ENCODE assay signal across 9 cellular contexts in genomic region chr17:2137342-2138098, GRCh38.
DNase-seq lines count a peak whose midpoint lies in the region; ATAC-seq and TF ChIP-seq lines count a peak whose summit lies in the region.
"Had no signal": no experiment of that assay in that cellular context is flagged by ENCODE, and none has a peak within 500 bp of the region (broad histone marks: within the 10 kb centered on the region; RNA-seq: fewer than 3 reads in every experiment).

No MANE protein-coding gene starts in this region.

- no peaks in the 10 kb centered on the region for H3K27me3 Mint-ChIP-seq in activated CD8-positive, alpha-beta T cell treated with anti-CD3 and anti-CD28 coated beads for 36 hours

- no peak overlapping the region for H2AFZ ChIP-seq in HCT116 (ENCODE audit: low read depth, low read length, poor library complexity, severe bottlenecking)

- CTCF ChIA-PET in HCT116 (lab: Charles Lee) = no interaction called here
- CTCF ChIA-PET in activated CD8-positive, alpha-beta T cell treated with anti-CD3 and anti-CD28 coated beads for 36 hours (lab: Charles Lee) = interaction anchor here (0.8 to 1.4 kb wide), 8 partner anchors 14 to 108 kb away, joined by 3 to 6 read pairs (median 3); partner anchors contain the start of gene HIC1

- 0 out of 2 replicates have a peak, but pooled peaks cover 4% of the 10 kb centered on the region for H4K20me1 ChIP-seq in HCT116 (ENCODE audit: insufficient read depth)

- no peaks in the 10 kb centered on the region for H3K9me3 Mint-ChIP-seq in activated CD8-positive, alpha-beta T cell treated with anti-CD3 and anti-CD28 coated beads for 36 hours

- H3K4me3 Mint-ChIP-seq in activated CD8-positive, alpha-beta T cell treated with anti-CD3 and anti-CD28 coated beads for 36 hours = no peak overlapping the region

- intact Hi-C loops in HCT116 (cut with micrococcal nuclease) (no loop called here), lower lobe of right lung (cut with DNase I) (no loop called here)
- intact Hi-C loops in activated CD8-positive, alpha-beta T cell treated with anti-CD3 and anti-CD28 coated beads for 36 hours (cut with micrococcal nuclease) = no loop called here

- peak; percentile 85 for ATAC-seq in HCT116
- ATAC-seq in activated CD8-positive, alpha-beta T cell treated with anti-CD3 and anti-CD28 coated beads for 36 hours = no peak
- ATAC-seq in lower lobe of right lung = peak; percentile 71 to 73
- ATAC-seq in HG03280 (IDR thresholded peaks at IDR 0.05; ENCODE audit: unreplicated experiment) = no peak
- no peak for ATAC-seq in GM18870 (IDR thresholded peaks at IDR 0.05; ENCODE audit: unreplicated experiment)

- POLR2A ChIA-PET in HCT116 (lab: Charles Lee) = no interaction called here
- POLR2A ChIA-PET in activated CD8-positive, alpha-beta T cell treated with anti-CD3 and anti-CD28 coated beads for 36 hours (lab: Charles Lee) = no interaction called here

- no peaks in the 10 kb centered on the region for H3K9me2 ChIP-seq in HCT116 (ENCODE audit: insufficient read depth)

- peaks cover 23% of the 10 kb centered on the region for H3K4me1 Mint-ChIP-seq in activated CD8-positive, alpha-beta T cell treated with anti-CD3 and anti-CD28 coated beads for 36 hours (ENCODE audit: low read depth)

- H3K4me2 ChIP-seq in HCT116 (ENCODE audit: low read length) = peak overlapping the region; percentile 29

- H3K79me2 ChIP-seq in HCT116 (ENCODE audit: insufficient read depth, low read length) = no peaks in the 10 kb centered on the region

- H3K36me3 Mint-ChIP-seq in activated CD8-positive, alpha-beta T cell treated with anti-CD3 and anti-CD28 coated beads for 36 hours (ENCODE audit: low read depth) = peaks cover 8% of the 10 kb centered on the region

- TF ChIP-seq CTCF in HCT116 (IDR thresholded peaks at IDR 0.05 in 2 of 3, conservative IDR thresholded peaks at IDR 0.05 in 1 of 3; ENCODE audit: borderline replicate concordance in 1 of 3, insufficient read depth in 1 of 3, low read depth in 2 of 3, low read length in 2 of 3) = no peak
- no peak for TF ChIP-seq CTCF in activated CD8-positive, alpha-beta T cell treated with anti-CD3 and anti-CD28 coated beads for 36 hours (IDR thresholded peaks at IDR 0.05)
- no peak for TF ChIP-seq CTCF in lower lobe of right lung (IDR thresholded peaks at IDR 0.05)

- no peaks in the 10 kb centered on the region; a peak in 1 of 4 replicates for H3K36me3 ChIP-seq in HCT116 (ENCODE audit: control insufficient read depth in 1 of 2, insufficient read depth in 2 of 2, low read length in 2 of 2)
- no peaks in the 10 kb centered on the region for H3K36me3 ChIP-seq in lower lobe of right lung

- H3K27ac ChIP-seq in HCT116 (ENCODE audit: low read depth, low read length) (no peak overlapping the region), lower lobe of right lung (peak overlapping the region; percentile 56), caudate nucleus (ENCODE audit: low read depth, low read length) (no peak overlapping the region)

- no TSS peak for BruUV-seq in HCT116 (replicated peaks; lab: Mats Ljungman, UMichigan)

- H3K27ac Mint-ChIP-seq in activated CD8-positive, alpha-beta T cell treated with anti-CD3 and anti-CD28 coated beads for 36 hours = peak overlapping the region; percentile 44

- RAD21 ChIA-PET in HCT116 (lab: Charles Lee; ENCODE audit: low non-redundant PET in 1 of 2, low total read pairs in 2 of 2, uncharacterized antibody in 2 of 2, unreplicated experiment in 2 of 2) = no interaction called here

- no peak for TF ChIP-seq POLR2A in HCT116 (IDR thresholded peaks at IDR 0.05; ENCODE audit: borderline replicate concordance, extremely low read depth, insufficient read depth, insufficient read length)

- 0 out of 2 replicates have a peak overlapping the region, but pooled peaks have one; percentile 1 for H3K9ac ChIP-seq in HCT116 (ENCODE audit: low read length)

- H3K4me1 ChIP-seq in HCT116 (ENCODE audit: control insufficient read depth in 1 of 2, insufficient read depth in 2 of 2, low read length in 2 of 2) = peaks cover 30 to 32% of the 10 kb centered on the region in 2 experiments
- peaks cover 33% of the 10 kb centered on the region for H3K4me1 ChIP-seq in lower lobe of right lung

- H3K4me3 ChIP-seq in HCT116 (replicated peaks in 1 of 2; ENCODE audit: low read depth in 1 of 2, low read length in 2 of 2) (no peak overlapping the region), lower lobe of right lung (no peak overlapping the region)
- H3K4me3 ChIP-seq: SK-N-MC had no signal

- DNase-seq in GM04503 (ENCODE audit: low read depth) = peak; percentile 71
- peak; percentile 34 for DNase-seq in HCT116 (ENCODE audit: low read depth, low spot score)
- no peak for DNase-seq in activated CD8-positive, alpha-beta T cell treated with anti-CD3 and anti-CD28 coated beads for 36 hours
- no peak for DNase-seq in lower lobe of right lung
- DNase-seq in caudate nucleus (lab: John Stamatoyannopoulos, UW) = no peak
- no peak for DNase-seq in NCI-H748 treated with DMSO at 0.1 percent for 48 hours (lab: John Stamatoyannopoulos, UW)

- TF ChIP-seq RAD21 in HCT116 (IDR thresholded peaks at IDR 0.05; ENCODE audit: low read depth) = no peak

- H3K27me3 ChIP-seq in HCT116 (ENCODE audit: insufficient read depth, low read length) = no peaks in the 10 kb centered on the region
- H3K27me3 ChIP-seq in lower lobe of right lung (ENCODE audit: low read depth) = no peaks in the 10 kb centered on the region

- H3K9me3 ChIP-seq in HCT116 (ENCODE audit: control insufficient read depth in 1 of 2, insufficient read depth in 1 of 2, low read depth in 1 of 2, low read length in 2 of 2) = no peaks in the 10 kb centered on the region
- no peaks in the 10 kb centered on the region for H3K9me3 ChIP-seq in lower lobe of right lung

TF ChIP-seq in HCT116, 20 proteins besides CTCF, POLR2A, EP300 and RAD21:
- 0 out of 2 replicates have a peak, but pooled peaks have one; percentile 14 for TF ChIP-seq SP1 (IDR thresholded peaks at IDR 0.05; ENCODE audit: low read depth)
- TF ChIP-seq TCF7L2 (IDR thresholded peaks at IDR 0.05; ENCODE audit: borderline replicate concordance, extremely low read depth, insufficient read depth, insufficient read length) = no peak

Comparison
In these comparisons a context has a peak if more than half of its experiments do, and no peak if none do; other contexts are left out.
1. DNase-seq: peak in GM04503 (single experiment) and HCT116 (single experiment); none in activated CD8-positive, alpha-beta T cell treated with anti-CD3 and anti-CD28 coated beads for 36 hours (single experiment), lower lobe of right lung (single experiment), caudate nucleus (0 of 61) and NCI-H748 treated with DMSO at 0.1 percent for 48 hours (single experiment).
2. ATAC-seq: peak in HCT116 (single experiment) and lower lobe of right lung (2 of 2); none in activated CD8-positive, alpha-beta T cell treated with anti-CD3 and anti-CD28 coated beads for 36 hours (single experiment), HG03280 (single experiment) and GM18870 (single experiment).